ENCODE assay signal across 17 cellular contexts in the genomic region with DNA sequence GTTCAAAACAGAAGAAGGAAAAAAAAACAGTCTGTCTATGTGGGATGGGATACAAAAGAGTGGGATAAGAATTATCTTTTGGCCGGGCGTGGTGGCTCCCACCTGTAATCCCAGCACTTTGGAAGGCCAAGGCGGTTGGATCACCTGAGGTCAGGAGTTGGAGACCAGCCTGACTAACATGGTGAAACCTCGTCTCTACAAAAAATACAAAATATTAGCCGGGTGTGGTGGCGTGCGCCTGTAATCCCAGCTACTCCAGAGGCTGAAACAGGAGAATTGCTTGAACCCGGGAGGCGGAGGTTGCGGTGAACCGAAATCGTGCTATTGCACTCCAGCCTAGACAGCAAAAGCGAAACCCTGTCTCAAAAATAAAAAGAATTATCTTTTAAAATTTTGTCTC. TPM values are rescaled to one million over a fixed set of nuclear protein-coding genes. Genes with fewer than 3 reads are reported as not detected.
A peak's percentile ranks its signal among the peaks of the same experiment; 100 is the strongest.
DNase-seq lines count a peak whose midpoint lies in the region; ATAC-seq, FAIRE-seq and TF ChIP-seq lines count a peak whose summit lies in the region.
"Not testable (repeated sequence)": the region's sequence is repeated elsewhere in the genome, so short reads cannot be mapped to it uniquely, and the experiment has no call there.
"Had no signal": no experiment of that assay in that cellular context is flagged by ENCODE, and none has a peak within 500 bp of the region (broad histone marks: within the 10 kb centered on the region; RNA-seq: fewer than 3 reads in every experiment).

No MANE protein-coding gene starts in this region.

- DNase-seq in A549 (ENCODE audit: low read depth in 1 of 2, low spot score in 1 of 2); Panc1 (ENCODE audit: low read depth, low spot score); activated CD8-positive, alpha-beta T cell treated with anti-CD3 and anti-CD28 coated beads, Interleukin-2, amount 10 ng/mL, durations not matched to agents 7 days and 5 days; memory B cell (ENCODE audit: low spot score in 2 of 2): not testable (repeated sequence)

- POLR2A ChIA-PET in A549 (lab: Yijun Ruan, JAX); Panc1 (lab: Charles Lee): not testable (repeated sequence)
- POLR2A ChIA-PET in activated CD8-positive, alpha-beta T cell treated with anti-CD3 and anti-CD28 coated beads, Interleukin-2, amount 10 ng/mL, durations not matched to agents 7 days and 5 days (lab: Charles Lee) = interaction anchor here (0.6 to 1.5 kb wide), 4 partner anchors 20 to 349 kb away, joined by 3 to 5 read pairs (median 3); a partner anchor contains a TSS

- H3K9me3 Mint-ChIP-seq in activated CD8-positive, alpha-beta T cell treated with anti-CD3 and anti-CD28 coated beads, Interleukin-2, amount 10 ng/mL, durations not matched to agents 7 days and 5 days (ENCODE audit: insufficient read depth); memory B cell: not testable (repeated sequence)

- H3K27me3 Mint-ChIP-seq in activated CD8-positive, alpha-beta T cell treated with anti-CD3 and anti-CD28 coated beads, Interleukin-2, amount 10 ng/mL, durations not matched to agents 7 days and 5 days (ENCODE audit: low read depth); memory B cell: not testable (repeated sequence)

- TF ChIP-seq CTCF in A549 (IDR thresholded peaks at IDR 0.05); KMS-11 (conservative IDR thresholded peaks at IDR 0.05; ENCODE audit: low read depth, low read length); Panc1 (IDR thresholded peaks at IDR 0.05): not testable (repeated sequence)

- TF ChIP-seq RAD21 in A549 (conservative IDR thresholded peaks at IDR 0.05 in 1 of 2, IDR thresholded peaks at IDR 0.05 in 1 of 2) = not testable (repeated sequence)

- not testable (repeated sequence) for BruUV-seq in Panc1 (replicated peaks; lab: Mats Ljungman, UMichigan)

- H3K4me1 ChIP-seq in A549 (peaks cover 15% of the 10 kb centered on the region), KMS-11 (ENCODE audit: low read depth, poor library complexity, severe bottlenecking) (peaks cover 30% of the 10 kb centered on the region), Panc1 (ENCODE audit: control insufficient read depth, insufficient read depth, low read length) (peaks cover 17% of the 10 kb centered on the region)
- not testable (repeated sequence) for H3K4me1 ChIP-seq in endocrine pancreas (ENCODE audit: control insufficient read depth, insufficient read depth, low read length); skeletal muscle satellite cell (ENCODE audit: control insufficient read depth, insufficient read depth, low read length)

- not testable (repeated sequence) for ATAC-seq in A549; Panc1; activated CD8-positive, alpha-beta T cell treated with anti-CD3 and anti-CD28 coated beads, Interleukin-2, amount 10 ng/mL, durations not matched to agents 7 days and 5 days; memory B cell (ENCODE audit: low read depth)

- H3K4me1 Mint-ChIP-seq in activated CD8-positive, alpha-beta T cell treated with anti-CD3 and anti-CD28 coated beads, Interleukin-2, amount 10 ng/mL, durations not matched to agents 7 days and 5 days (ENCODE audit: low read depth) = peaks cover 18% of the 10 kb centered on the region
- H3K4me1 Mint-ChIP-seq in memory B cell = peaks cover 14% of the 10 kb centered on the region

- H4K20me1 ChIP-seq in KMS-11 (ENCODE audit: insufficient read depth) = not testable (repeated sequence)

- H3K36me3 Mint-ChIP-seq in activated CD8-positive, alpha-beta T cell treated with anti-CD3 and anti-CD28 coated beads, Interleukin-2, amount 10 ng/mL, durations not matched to agents 7 days and 5 days (ENCODE audit: low read depth) = peaks cover 13% of the 10 kb centered on the region
- not testable (repeated sequence) for H3K36me3 Mint-ChIP-seq in memory B cell

- H3K27ac Mint-ChIP-seq in activated CD8-positive, alpha-beta T cell treated with anti-CD3 and anti-CD28 coated beads, Interleukin-2, amount 10 ng/mL, durations not matched to agents 7 days and 5 days; memory B cell: not testable (repeated sequence)

- WGBS in A549 (ENCODE audit: missing lambda C conversion rate) = 85% methylated on average over 13 of the region's 13 CpGs

- CTCF ChIA-PET in A549 (lab: Yijun Ruan, JAX) = interaction anchor here (1.5 to 1.6 kb wide), 2 partner anchors 16 to 18 kb away, joined by 3 to 10 read pairs; no protein-coding TSS in a partner anchor
- CTCF ChIA-PET in Panc1 (lab: Charles Lee) = not testable (repeated sequence)
- CTCF ChIA-PET in activated CD8-positive, alpha-beta T cell treated with anti-CD3 and anti-CD28 coated beads, Interleukin-2, amount 10 ng/mL, durations not matched to agents 7 days and 5 days (lab: Charles Lee) = interaction anchor here (1.5 kb wide), 1 partner anchor 19 kb away, joined by 6 read pairs; no protein-coding TSS in a partner anchor

- intact Hi-C loops in Panc1 (cut with micrococcal nuclease; ENCODE audit: unreplicated experiment) = not testable (repeated sequence)

- H3K4me3 ChIP-seq in A549; Panc1 (ENCODE audit: low read depth in 2 of 2, low read length in 2 of 2); skeletal muscle satellite cell (ENCODE audit: low read length): not testable (repeated sequence)
- 0 out of 2 replicates have a peak overlapping the region, but pooled peaks have one; percentile 10 for H3K4me3 ChIP-seq in GM08714 (ENCODE audit: low read length)
- peak overlapping the region; percentile 98 for H3K4me3 ChIP-seq in KMS-11 (IDR thresholded peaks at IDR 0.05; ENCODE audit: insufficient read depth, low read depth, low read length)
- peak overlapping the region; percentile 87 for H3K4me3 ChIP-seq in endocrine pancreas (ENCODE audit: control insufficient read depth, insufficient read depth, low read length)

- H3K9me3 ChIP-seq in A549; Panc1 (ENCODE audit: control insufficient read depth, insufficient read depth, low read depth, low read length); endocrine pancreas (ENCODE audit: control insufficient read depth, low read length); skeletal muscle satellite cell (replicated peaks; ENCODE audit: low read length): not testable (repeated sequence)

- peak overlapping the region in 1 of 2 experiments; percentile 81; a peak in 3 of 6 replicates for H3K27ac ChIP-seq in A549
- H3K27ac ChIP-seq in KMS-11 = peak overlapping the region; percentile 90
- H3K27ac ChIP-seq in Panc1 (ENCODE audit: low read length) = peak overlapping the region; percentile 92

- peak overlapping the region; percentile 31 for H3K4me3 Mint-ChIP-seq in activated CD8-positive, alpha-beta T cell treated with anti-CD3 and anti-CD28 coated beads, Interleukin-2, amount 10 ng/mL, durations not matched to agents 7 days and 5 days
- H3K4me3 Mint-ChIP-seq in memory B cell = peak overlapping the region; percentile 35

- TF ChIP-seq EP300 in A549 (IDR thresholded peaks at IDR 0.05) = not testable (repeated sequence)

- TF ChIP-seq POLR2A in A549 (IDR thresholded peaks at IDR 0.05; ENCODE audit: low read length) = not testable (repeated sequence)

- FAIRE-seq in A549 (lab: Jason Lieb, UNC) = not testable (repeated sequence)

- H3K4me2 ChIP-seq in A549 = peak overlapping the region; percentile 76; the same call in 1 of the 3 replicates
- peak overlapping the region; percentile 86 for H3K4me2 ChIP-seq in KMS-11
- peak overlapping the region; percentile 85 for H3K4me2 ChIP-seq in skeletal muscle satellite cell (ENCODE audit: low read length)

- peak overlapping the region; percentile 86 for H3K9ac ChIP-seq in KMS-11
- H3K9ac ChIP-seq in endocrine pancreas (ENCODE audit: control insufficient read depth, insufficient read depth, low read length); skeletal muscle satellite cell (ENCODE audit: low read depth, low read length): not testable (repeated sequence)

- not testable (repeated sequence) for H3K27me3 ChIP-seq in KMS-11 (ENCODE audit: insufficient read depth, low read depth); Panc1 (ENCODE audit: control insufficient read depth, insufficient read depth, low read length); endocrine pancreas (ENCODE audit: control insufficient read depth, insufficient read depth, low read length); skeletal muscle satellite cell (ENCODE audit: control insufficient read depth, insufficient read depth, low read length)

- in situ Hi-C loops in Panc1 (cut with HindIII; ENCODE audit: low pct_unique_long_range_greater_than_20kb, low sequenced_read_pairs) = not testable (repeated sequence)

- H2AFZ ChIP-seq in KMS-11 (ENCODE audit: low read depth) = peak overlapping the region; percentile 52

- H3K36me3 ChIP-seq in KMS-11 (ENCODE audit: insufficient read depth); Panc1 (ENCODE audit: control insufficient read depth, insufficient read depth, low read length); endocrine pancreas (ENCODE audit: control insufficient read depth, insufficient read depth, low read length); skeletal muscle satellite cell (ENCODE audit: insufficient read depth, low read length): not testable (repeated sequence)

- peaks cover 34% of the 10 kb centered on the region for H3K79me2 ChIP-seq in KMS-11 (ENCODE audit: insufficient read depth, low read depth)

RNA-seq across cellular contexts. Expression of a gene that starts 1.3 kb away (rescaled TPM):
- polyA plus RNA-seq in A549 (2011; rRNA removed) (31.7 and 60.0 TPM in 2 replicates), A549 (2017; fragmentation: RNase III; extraction: RNeasy Plus Mini Kit Qiagen cat#74134 plus additional on column Dnase treatment) (109 to 128 TPM (median 115 TPM) in 3 replicates)
- 12.2 and 12.5 TPM in 2 replicates for polyA plus RNA-seq in A549 (2012; cell fraction: cytosol; rRNA removed)
- 2.2 and 5.2 TPM in 2 replicates for polyA plus RNA-seq in A549 (2012; cell fraction: nucleus; rRNA removed)
- 18.6 and 22.1 TPM in 2 replicates for polyA minus RNA-seq in A549 (2011; rRNA and poly(A)+ RNA removed)
- 66.2 TPM for total RNA-seq in Panc1 (2021; ENCODE audit: unreplicated experiment)
- polyA plus RNA-seq in Panc1 (2012; ENCODE audit: insufficient read length) = 56.6 TPM
- total RNA-seq in activated CD8-positive, alpha-beta T cell treated with anti-CD3 and anti-CD28 coated beads, Interleukin-2, amount 10 ng/mL, durations not matched to agents 7 days and 5 days = 100 to 1,000 TPM; 155 to 161 TPM
- 17.9 and 22.3 TPM in 2 replicates for total RNA-seq in skeletal muscle satellite cell (2012; rRNA removed)

RNA-seq across cellular contexts. Expression of a gene that starts 20.4 kb away (rescaled TPM):
- polyA plus RNA-seq in A549 (2011; rRNA removed) (not detected in 2 replicates), A549 (2017; fragmentation: RNase III; extraction: RNeasy Plus Mini Kit Qiagen cat#74134 plus additional on column Dnase treatment) (not detected in 3 replicates)
- not detected in 2 replicates for polyA plus RNA-seq in A549 (2012; cell fraction: cytosol; rRNA removed)
- not detected in 2 replicates for polyA plus RNA-seq in A549 (2012; cell fraction: nucleus; rRNA removed)
- polyA minus RNA-seq in A549 (2011; rRNA and poly(A)+ RNA removed) = not detected in 2 replicates
- not detected for total RNA-seq in Panc1 (2021; ENCODE audit: unreplicated experiment)
- polyA plus RNA-seq in Panc1 (2012; ENCODE audit: insufficient read length) = 0.17 TPM
- total RNA-seq in activated CD8-positive, alpha-beta T cell treated with anti-CD3 and anti-CD28 coated beads, Interleukin-2, amount 10 ng/mL, durations not matched to agents 7 days and 5 days = not detected
- total RNA-seq in skeletal muscle satellite cell (2012; rRNA removed) = not detected in 2 replicates
- total RNA-seq: A172; activated B cell treated with CpG ODN at 0.5 μM for 24 hours; activated CD4-positive, alpha-beta T cell treated with anti-CD3 and anti-CD28 coated beads, Interleukin-2, amount 10 ng/mL, durations not matched to agents 7 days and 5 days; epithelial cell of proximal tubule; glomerular endothelial cell; LHCN-M2; naive thymus-derived CD4-positive, alpha-beta T cell; omental fat pad; T-cell had no signal

RNA-seq across cellular contexts. Expression of a gene that starts 31.6 kb away (rescaled TPM):
- polyA plus RNA-seq in A549 (2011; rRNA removed) (118 and 119 TPM in 2 replicates), A549 (2017; fragmentation: RNase III; extraction: RNeasy Plus Mini Kit Qiagen cat#74134 plus additional on column Dnase treatment) (99.4 to 111 TPM (median 109 TPM) in 3 replicates)
- polyA plus RNA-seq in A549 (2012; cell fraction: cytosol; rRNA removed) = 113 and 155 TPM in 2 replicates
- polyA plus RNA-seq in A549 (2012; cell fraction: nucleus; rRNA removed) = 79.0 and 114 TPM in 2 replicates
- 121 and 133 TPM in 2 replicates for polyA minus RNA-seq in A549 (2011; rRNA and poly(A)+ RNA removed)
- total RNA-seq in Panc1 (2021; ENCODE audit: unreplicated experiment) = 146 TPM
- polyA plus RNA-seq in Panc1 (2012; ENCODE audit: insufficient read length) = 147 TPM
- total RNA-seq in activated CD8-positive, alpha-beta T cell treated with anti-CD3 and anti-CD28 coated beads, Interleukin-2, amount 10 ng/mL, durations not matched to agents 7 days and 5 days = 100 to 1,000 TPM; 128 to 132 TPM
- 82.6 and 85.0 TPM in 2 replicates for total RNA-seq in skeletal muscle satellite cell (2012; rRNA removed)

RNA-seq across cellular contexts. Expression of a gene that starts 35.4 kb away (rescaled TPM):
- polyA plus RNA-seq in A549 (2011; rRNA removed) (0.16 and 0.19 TPM in 2 replicates), A549 (2017; fragmentation: RNase III; extraction: RNeasy Plus Mini Kit Qiagen cat#74134 plus additional on column Dnase treatment) (0.12 to 0.21 TPM (median 0.12 TPM) in 3 replicates)
- polyA plus RNA-seq in A549 (2012; cell fraction: cytosol; rRNA removed) = 0.11 and 0.14 TPM in 2 replicates
- 0.06 and 0.10 TPM in 2 replicates for polyA plus RNA-seq in A549 (2012; cell fraction: nucleus; rRNA removed)
- polyA minus RNA-seq in A549 (2011; rRNA and poly(A)+ RNA removed) = not detected in 2 replicates
- total RNA-seq in Panc1 (2021; ENCODE audit: unreplicated experiment) = 0.39 TPM
- polyA plus RNA-seq in Panc1 (2012; ENCODE audit: insufficient read length) = 1.1 TPM
- 1 to 10 TPM; 2.5 to 4.0 TPM for total RNA-seq in activated CD8-positive, alpha-beta T cell treated with anti-CD3 and anti-CD28 coated beads, Interleukin-2, amount 10 ng/mL, durations not matched to agents 7 days and 5 days
- 7.9 and 10.7 TPM in 2 replicates for total RNA-seq in skeletal muscle satellite cell (2012; rRNA removed)
- total RNA-seq: A172 had no signal

RNA-seq across cellular contexts. Expression of a gene that starts 45.2 kb away (rescaled TPM):
- 1.3 and 1.4 TPM in 2 replicates for polyA plus RNA-seq in A549 (2011; rRNA removed)
- polyA plus RNA-seq in A549 (2012; cell fraction: cytosol; rRNA removed) = 0.49 and 0.66 TPM in 2 replicates
- 0.85 and 2.1 TPM in 2 replicates for polyA plus RNA-seq in A549 (2012; cell fraction: nucleus; rRNA removed)
- polyA plus RNA-seq in A549 (2017; fragmentation: RNase III; extraction: RNeasy Plus Mini Kit Qiagen cat#74134 plus additional on column Dnase treatment) = 0.28 to 0.59 TPM (median 0.48 TPM) in 3 replicates
- polyA minus RNA-seq in A549 (2011; rRNA and poly(A)+ RNA removed) = 1.4 and 1.8 TPM in 2 replicates
- 3.4 TPM for total RNA-seq in Panc1 (2021; ENCODE audit: unreplicated experiment)
- polyA plus RNA-seq in Panc1 (2012; ENCODE audit: insufficient read length) = 4.9 TPM
- total RNA-seq in activated CD8-positive, alpha-beta T cell treated with anti-CD3 and anti-CD28 coated beads, Interleukin-2, amount 10 ng/mL, durations not matched to agents 7 days and 5 days = 1 to 10 TPM; 2.0 to 2.3 TPM
- 1.3 and 4.8 TPM in 2 replicates for total RNA-seq in skeletal muscle satellite cell (2012; rRNA removed)
